ENCODE assay signal across 25 cellular contexts in the genomic region with DNA sequence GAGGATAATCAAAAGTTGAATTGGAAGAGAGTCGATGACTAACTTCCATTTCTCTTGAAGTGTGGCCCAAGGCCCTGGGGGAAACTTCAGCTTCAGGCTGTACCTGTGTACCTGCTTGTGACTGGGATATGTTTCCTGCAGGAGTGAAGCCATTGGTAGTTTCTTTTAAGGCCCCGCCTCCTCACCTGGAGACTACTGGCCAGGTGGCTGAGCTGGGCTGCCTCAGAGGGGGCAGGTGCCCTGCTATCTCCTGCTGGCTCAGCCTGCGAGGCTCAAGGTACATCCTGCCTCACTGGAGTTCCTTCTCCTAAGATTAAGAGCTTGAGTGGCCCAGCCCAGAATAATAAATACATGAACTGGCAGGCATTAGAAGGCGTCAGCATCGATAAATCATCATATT.
"Had no signal": no experiment of that assay in that cellular context is flagged by ENCODE, and none has a peak within 500 bp of the region (broad histone marks: within the 10 kb centered on the region; RNA-seq: fewer than 3 reads in every experiment).

No MANE protein-coding gene starts in this region.

- ATAC-seq: activated T-cell treated with anti-CD3 and anti-CD28 coated beads, Interleukin-2, amount 50 U/mL, for 4 hours; SK-N-SH treated with all-trans-retinoic acid at 6 μM for 48 hours had no signal

- H3K4me3 Mint-ChIP-seq: activated B cell treated with CpG ODN at 0.5 μM for 24 hours; activated CD4-positive, alpha-beta memory T cell treated with anti-CD3 and anti-CD28 coated beads for 36 hours; activated CD4-positive, alpha-beta T cell treated with anti-CD3 and anti-CD28 coated beads, Interleukin-2, amount 10 ng/mL, durations not matched to agents 24 days and 14 days; activated naive CD4-positive, alpha-beta T cell treated with anti-CD3 and anti-CD28 coated beads, Interleukin-2, amount 10 ng/mL, durations not matched to agents 7 days and 5 days; activated naive CD8-positive, alpha-beta T cell treated with anti-CD3 and anti-CD28 coated beads for 36 hours; activated T-cell treated with anti-CD3 and anti-CD28 coated beads, Interleukin-2, amount 50 U/mL, for 4 hours; T-helper 2 cell treated with Interferon-gamma antibody and Interleukin-4, amounts not matched to agents 5 μg/mL and 100 μg/mL, for 36 hours had no signal

- H3K27ac Mint-ChIP-seq: activated B cell treated with CpG ODN at 0.5 μM for 24 hours; activated CD4-positive, alpha-beta memory T cell treated with anti-CD3 and anti-CD28 coated beads for 36 hours; activated CD4-positive, alpha-beta T cell treated with anti-CD3 and anti-CD28 coated beads, Interleukin-2, amount 10 ng/mL, durations not matched to agents 24 days and 14 days; activated naive CD4-positive, alpha-beta T cell treated with anti-CD3 and anti-CD28 coated beads, Interleukin-2, amount 10 ng/mL, durations not matched to agents 7 days and 5 days; activated naive CD8-positive, alpha-beta T cell treated with anti-CD3 and anti-CD28 coated beads for 36 hours; T-helper 2 cell treated with Interferon-gamma antibody and Interleukin-4, amounts not matched to agents 5 μg/mL and 100 μg/mL, for 36 hours had no signal

- H3K9me3 Mint-ChIP-seq: activated B cell treated with CpG ODN at 0.5 μM for 24 hours; activated CD4-positive, alpha-beta memory T cell treated with anti-CD3 and anti-CD28 coated beads for 36 hours; activated CD4-positive, alpha-beta T cell treated with anti-CD3 and anti-CD28 coated beads, Interleukin-2, amount 10 ng/mL, durations not matched to agents 24 days and 14 days; activated naive CD4-positive, alpha-beta T cell treated with anti-CD3 and anti-CD28 coated beads, Interleukin-2, amount 10 ng/mL, durations not matched to agents 7 days and 5 days; activated naive CD8-positive, alpha-beta T cell treated with anti-CD3 and anti-CD28 coated beads for 36 hours; activated T-cell treated with anti-CD3 and anti-CD28 coated beads, Interleukin-2, amount 50 U/mL, for 4 hours; T-helper 2 cell treated with Interferon-gamma antibody and Interleukin-4, amounts not matched to agents 5 μg/mL and 100 μg/mL, for 36 hours had no signal

- H3K4me3 ChIP-seq: Peyer's patch, SJSA1 had no signal

- H3K4me1 Mint-ChIP-seq: activated B cell treated with CpG ODN at 0.5 μM for 24 hours; activated CD4-positive, alpha-beta T cell treated with anti-CD3 and anti-CD28 coated beads, Interleukin-2, amount 10 ng/mL, durations not matched to agents 24 days and 14 days; activated naive CD4-positive, alpha-beta T cell treated with anti-CD3 and anti-CD28 coated beads, Interleukin-2, amount 10 ng/mL, durations not matched to agents 7 days and 5 days; activated naive CD8-positive, alpha-beta T cell treated with anti-CD3 and anti-CD28 coated beads for 36 hours had no signal

- H3K27ac ChIP-seq: KMS-11, Peyer's patch, RWPE1, SJSA1 had no signal

- H3K36me3 ChIP-seq: Peyer's patch had no signal

- H3K36me3 Mint-ChIP-seq: activated CD4-positive, alpha-beta memory T cell treated with anti-CD3 and anti-CD28 coated beads for 36 hours; activated naive CD4-positive, alpha-beta T cell treated with anti-CD3 and anti-CD28 coated beads, Interleukin-2, amount 10 ng/mL, durations not matched to agents 7 days and 5 days; activated naive CD8-positive, alpha-beta T cell treated with anti-CD3 and anti-CD28 coated beads for 36 hours had no signal

- H3K9me3 ChIP-seq: Peyer's patch, SJSA1 had no signal

- DNase-seq: activated B cell treated with CpG ODN at 0.5 μM for 24 hours; activated CD4-positive, alpha-beta memory T cell treated with anti-CD3 and anti-CD28 coated beads for 36 hours; activated CD4-positive, alpha-beta T cell treated with anti-CD3 and anti-CD28 coated beads for 1 hour; activated CD4-positive, alpha-beta T cell treated with anti-CD3 and anti-CD28 coated beads, Interleukin-2, amount 10 ng/mL, durations not matched to agents 24 days and 14 days; activated CD8-positive, alpha-beta memory T cell treated with anti-CD3 and anti-CD28 coated beads for 24 hours; activated effector memory CD4-positive, alpha-beta T cell treated with anti-CD3 and anti-CD28 coated beads, Interleukin-2, amount 50 U/mL, for 16 hours; activated naive CD4-positive, alpha-beta T cell treated with anti-CD3 and anti-CD28 coated beads, Interleukin-2, amount 10 ng/mL, durations not matched to agents 7 days and 5 days; activated naive CD8-positive, alpha-beta T cell treated with anti-CD3 and anti-CD28 coated beads for 36 hours; activated T-cell treated with anti-CD3 and anti-CD28 coated beads, Interleukin-2, amount 50 U/mL, for 4 hours; cerebellar nuclear complex; NCI-H1092; NCI-H1417 treated with DMSO at 0.1 percent for 48 hours; NCI-H187 treated with DMSO at 0.1 percent for 48 hours; NCI-H2081 treated with DMSO at 0.1 percent for 48 hours; NCI-H226; NCI-H526; NK-92 treated with Interleukin-12 subunit alpha and Interleukin-12 subunit beta, amount 100 ng/mL, for 24 hours; Peyer's patch; SHP77; SW 1271 had no signal

- H3K27me3 ChIP-seq: Peyer's patch, SJSA1 had no signal

- H3K4me1 ChIP-seq: Peyer's patch had no signal
